8 cellular contexts compared by ENCODE assay signal in the genomic region with DNA sequence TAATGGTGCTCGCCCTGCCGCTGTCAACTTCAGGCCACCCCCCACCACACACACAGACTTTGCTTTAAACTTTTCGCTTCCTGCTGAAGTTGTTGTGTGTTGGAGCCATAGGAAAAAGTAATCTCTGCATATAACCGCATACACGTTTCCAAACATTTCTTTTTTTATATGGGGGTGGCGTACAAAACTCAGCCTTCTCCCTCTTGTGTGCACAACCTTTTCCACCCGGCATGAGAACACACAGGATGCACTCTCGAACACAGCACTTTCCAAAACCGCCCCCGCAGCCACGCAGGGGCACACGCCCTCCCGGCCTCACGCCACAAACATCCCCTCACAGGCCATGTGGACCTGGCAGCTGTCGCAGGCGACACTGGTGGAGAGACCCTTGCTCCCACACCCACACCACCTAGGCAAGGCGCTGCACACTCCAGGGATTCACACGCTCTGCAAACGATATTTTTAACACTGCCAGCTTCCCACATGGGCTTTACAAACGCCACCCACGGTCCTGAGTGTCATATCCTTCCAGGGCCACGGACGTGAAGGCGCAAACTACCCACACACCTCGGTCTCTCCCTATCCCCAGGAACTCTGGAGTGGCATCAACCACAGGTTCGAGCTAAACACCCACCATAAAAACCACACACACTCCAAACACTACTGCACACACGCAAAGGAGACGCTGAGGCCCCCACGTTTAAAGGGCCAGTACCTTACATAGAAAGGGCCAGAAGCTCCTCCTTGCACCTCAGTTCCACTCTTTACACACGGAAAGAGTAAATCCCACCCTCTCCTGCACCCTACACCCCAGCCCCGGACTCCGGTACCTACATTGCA. TPM values are rescaled to one million over a fixed set of nuclear protein-coding genes. Genes with fewer than 3 reads are reported as not detected.
DNase-seq lines count a peak whose midpoint lies in the region; ATAC-seq and TF ChIP-seq lines count a peak whose summit lies in the region.

No MANE protein-coding gene starts in this region.

- no peaks in the 10 kb centered on the region for H3K27me3 ChIP-seq in heart right ventricle

- H3K9me3 ChIP-seq in heart right ventricle, result no peaks in the 10 kb centered on the region

- no peak for TF ChIP-seq CTCF in heart right ventricle (IDR thresholded peaks at IDR 0.05)

- WGBS in heart right ventricle, 2 donors, result 11 to 27% methylated on average over 32 of the region's 32 CpGs

- H3K4me3 ChIP-seq in heart right ventricle, result peak overlapping the region; percentile 71 to 96 (median 76)
- peak overlapping the region; percentile 80 for H3K4me3 ChIP-seq in skeletal muscle cell (ENCODE audit: low read depth, low read length)

- ATAC-seq in GM19023 (IDR thresholded peaks at IDR 0.05; ENCODE audit: unreplicated experiment) (peak; percentile 12), heart right ventricle (peak in 3 of 8 donors; percentile 8 to 23 (median 11)), GM21737 (IDR thresholded peaks at IDR 0.05; ENCODE audit: unreplicated experiment) (no peak)

- peaks cover 0 to 9% (median 0%) of the 10 kb centered on the region in 9 donors for H3K36me3 ChIP-seq in heart right ventricle

- peaks cover 14 to 92% (median 75%) of the 10 kb centered on the region in 9 donors for H3K4me1 ChIP-seq in heart right ventricle

- H3K27ac ChIP-seq in heart right ventricle, result peak overlapping the region; percentile 96 to 100 (median 99)

- DNase-seq in MV-4-11 (lab: John Stamatoyannopoulos, UW), result peak; percentile 65
- DNase-seq in activated gamma-delta T cell treated with anti-CD3 and anti-CD28 coated beads, Interleukin-2, amount 50 U/mL, for 16 hours (ENCODE audit: low read depth), result peak; percentile 70
- peak in 1 of 2 donors; percentile 61 for DNase-seq in heart right ventricle
- no peak for DNase-seq in skeletal muscle cell (ENCODE audit: low read depth)
- DNase-seq in T1000 (lab: John Stamatoyannopoulos, UW), result no peak
- no peak for DNase-seq in inferior parietal cortex (ENCODE audit: extremely low spot score)

- intact Hi-C loops in heart right ventricle (cut with DNase I), result no loop called here

RNA-seq across cellular contexts. Expression of gene ITGB7, which starts 12.3 kb away (rescaled TPM):
- total RNA-seq in heart right ventricle, result 1 to 10 TPM in 7 of 10 donors, under 1 TPM in 3; 0.56 to 8.4 (median 1.1) TPM
- under 1 TPM; 0.55 to 0.73 TPM for polyA plus RNA-seq in heart right ventricle

RNA-seq across cellular contexts. Expression of gene RARG, which starts 12.7 kb away (rescaled TPM):
- total RNA-seq in heart right ventricle, result 10 to 100 TPM in 8 of 10 donors, 1 to 10 TPM in 2; 7.0 to 21.7 (median 13.9) TPM
- 10 to 100 TPM in 1 of 2 donors, 1 to 10 TPM in 1; 7.8 to 11.7 TPM for polyA plus RNA-seq in heart right ventricle

RNA-seq across cellular contexts. Expression of gene CSAD, which starts 38.6 kb away (rescaled TPM):
- total RNA-seq in heart right ventricle, result 10 to 100 TPM in 3 of 10 donors, 1 to 10 TPM in 7; 8.3 to 15.1 (median 9.5) TPM
- polyA plus RNA-seq in heart right ventricle, result 10 to 100 TPM in 1 of 2 donors, 1 to 10 TPM in 1; 8.0 to 76.4 TPM

RNA-seq across cellular contexts. Expression of gene ZNF740, which starts 38.8 kb away (rescaled TPM):
- 10 to 100 TPM; 13.8 to 28.9 (median 20.4) TPM for total RNA-seq in heart right ventricle
- polyA plus RNA-seq in heart right ventricle, result 1 to 10 TPM; 2.7 to 8.2 TPM

RNA-seq across cellular contexts. Expression of gene ESPL1, which starts 48.8 kb away (rescaled TPM):
- 1 to 10 TPM in 2 of 10 donors, under 1 TPM in 8; 0.04 to 3.1 (median 0.36) TPM for total RNA-seq in heart right ventricle
- under 1 TPM; 0.13 to 0.29 TPM for polyA plus RNA-seq in heart right ventricle

Comparison
In these comparisons a context has a peak if more than half of its experiments do, and no peak if none do; other contexts are left out.
1. DNase-seq: peak in MV-4-11 (single experiment) and activated gamma-delta T cell treated with anti-CD3 and anti-CD28 coated beads, Interleukin-2, amount 50 U/mL, for 16 hours (single experiment); none in skeletal muscle cell (single experiment), T1000 (single experiment) and inferior parietal cortex (single experiment).